In genomic region chr4:109303141-109303499, GRCh38 we compare ENCODE assay signal across 8 cellular contexts. TPM values are rescaled to one million over a fixed set of nuclear protein-coding genes. Genes with fewer than 3 reads are reported as not detected.
DNase-seq lines count a peak whose midpoint lies in the region; ATAC-seq and TF ChIP-seq lines count a peak whose summit lies in the region.

No MANE protein-coding gene starts in this region.

- H3K27ac ChIP-seq in mesenchymal stem cell (ENCODE audit: low read length, poor library complexity, severe bottlenecking) (peak overlapping the region; percentile 8), aorta (ENCODE audit: low read depth in 1 of 2, low read length in 2 of 2) (no peak overlapping the region)

- H3K9me3 Mint-ChIP-seq in chondrocyte (ENCODE audit: low read depth): no peaks in the 10 kb centered on the region

- H2BK12ac ChIP-seq in mesenchymal stem cell (ENCODE audit: low read length in 2 of 2): peak overlapping the region; percentile 18 to 83

- H2BK120ac ChIP-seq in mesenchymal stem cell (ENCODE audit: low read depth, low read length): no peak overlapping the region

- H3K27me3 ChIP-seq in mesenchymal stem cell (ENCODE audit: control insufficient read depth in 1 of 2, insufficient read depth in 1 of 2, low read length in 2 of 2): peaks cover 15 to 47% of the 10 kb centered on the region in 2 experiments
- no peaks in the 10 kb centered on the region for H3K27me3 ChIP-seq in aorta (ENCODE audit: control insufficient read depth in 1 of 2, insufficient read depth in 2 of 2, low read length in 1 of 2)

- H2AFZ ChIP-seq in mesenchymal stem cell (ENCODE audit: low read depth, low read length): peak overlapping the region; percentile 86

- H3K79me1 ChIP-seq in mesenchymal stem cell (replicated peaks; ENCODE audit: low read length, poor library complexity, severe bottlenecking): no peaks in the 10 kb centered on the region

- peak overlapping the region; percentile 90 for H3K4me2 ChIP-seq in mesenchymal stem cell (ENCODE audit: low read length, poor library complexity, severe bottlenecking)

- peaks cover 14% of the 10 kb centered on the region for H3K4me1 Mint-ChIP-seq in chondrocyte (ENCODE audit: low read depth)

- H2BK5ac ChIP-seq in mesenchymal stem cell (ENCODE audit: low read depth, low read length, poor library complexity, severe bottlenecking): no peak overlapping the region

- no peak for TF ChIP-seq CTCF in chondrocyte (IDR thresholded peaks at IDR 0.05)

- H3K9me3 ChIP-seq in mesenchymal stem cell (ENCODE audit: control insufficient read depth, low read length): no peaks in the 10 kb centered on the region
- H3K9me3 ChIP-seq in aorta (ENCODE audit: control insufficient read depth, low read length): no peaks in the 10 kb centered on the region

- peak overlapping the region; percentile 59 for H3K9ac ChIP-seq in mesenchymal stem cell (ENCODE audit: low read length)

- H3K4me3 Mint-ChIP-seq in chondrocyte (ENCODE audit: unreplicated experiment): peak overlapping the region; percentile 81

- 0% methylated on average over 9 of the region's 10 CpGs for WGBS in mesenchymal stem cell
- 2 to 3% methylated on average over 9 to 10 of the region's 10 CpGs for WGBS in aorta, 2 donors

- peaks cover 12% of the 10 kb centered on the region for H3K4me1 ChIP-seq in mesenchymal stem cell (ENCODE audit: control insufficient read depth, insufficient read depth, low read depth, low read length)
- no peaks in the 10 kb centered on the region for H3K4me1 ChIP-seq in aorta (ENCODE audit: control insufficient read depth in 1 of 2, insufficient read depth in 2 of 2, low read length in 2 of 2)

- H3K36me3 ChIP-seq in mesenchymal stem cell (ENCODE audit: control insufficient read depth in 1 of 2, insufficient read depth in 2 of 2, low read depth in 1 of 2, low read length in 2 of 2) (no peaks in the 10 kb centered on the region), aorta (ENCODE audit: control insufficient read depth in 1 of 2, insufficient read depth in 2 of 2, low read length in 1 of 2) (no peaks in the 10 kb centered on the region)

- peak overlapping the region; percentile 39 for H3K27ac Mint-ChIP-seq in chondrocyte (ENCODE audit: unreplicated experiment)

- peak overlapping the region in 1 of 2 experiments; percentile 9 for H3K4ac ChIP-seq in mesenchymal stem cell (ENCODE audit: low read depth in 1 of 2, low read length in 2 of 2)

- peaks cover 15% of the 10 kb centered on the region for H3K27me3 Mint-ChIP-seq in chondrocyte (ENCODE audit: low read depth)

- no peak overlapping the region for H4K91ac ChIP-seq in mesenchymal stem cell (ENCODE audit: low read length)

- ATAC-seq in aorta (ENCODE audit: low FRiP score) (peak; percentile 59), GM21723 (IDR thresholded peaks at IDR 0.05; ENCODE audit: unreplicated experiment) (no peak)

- H2BK15ac ChIP-seq in mesenchymal stem cell (ENCODE audit: low read depth, poor library complexity, severe bottlenecking): peak overlapping the region; percentile 13

- intact Hi-C loops in aorta (cut with DNase I): loop anchor here in 1 of 2 donors (10.0 kb wide), 1 partner anchor 468 kb away; no protein-coding TSS in a partner anchor

- peak overlapping the region; percentile 56 to 80 for H3K4me3 ChIP-seq in mesenchymal stem cell (ENCODE audit: insufficient read depth in 1 of 2, low read depth in 1 of 2, low read length in 2 of 2)
- peak overlapping the region; percentile 7 to 42 for H3K4me3 ChIP-seq in aorta (ENCODE audit: low read length in 2 of 2)

- no peak overlapping the region for H3K23ac ChIP-seq in mesenchymal stem cell (ENCODE audit: low read length in 2 of 2)

- H3K14ac ChIP-seq in mesenchymal stem cell (ENCODE audit: low read length in 2 of 2): no peak overlapping the region

- DNase-seq in stimulated activated CD4-positive, alpha-beta T cell treated with anti-CD3 and anti-CD28 coated beads, Interleukin-4, amount 100 ng/mL, for 1 hour: peak; percentile 1
- no peak for DNase-seq in stimulated activated CD4-positive, alpha-beta T cell treated with anti-CD3 and anti-CD28 coated beads, Interleukin-2, amount 100 ng/mL, for 48 hours
- DNase-seq in chondrocyte (ENCODE audit: low spot score) (no peak), mesenchymal stem cell (peak; percentile 72), aorta (no peak), GM19240 (ENCODE audit: insufficient read length, low spot score) (no peak)
- no peak for DNase-seq in activated CD8-positive, alpha-beta memory T cell treated with anti-CD3 and anti-CD28 coated beads, Interleukin-2, amount 50 U/mL, for 48 hours

- H2AK5ac ChIP-seq in mesenchymal stem cell (ENCODE audit: low read length, severe bottlenecking): no peak overlapping the region

- H3K36me3 Mint-ChIP-seq in chondrocyte (ENCODE audit: low read depth): no peaks in the 10 kb centered on the region

- peak overlapping the region; percentile 40 to 45 for H3K18ac ChIP-seq in mesenchymal stem cell (ENCODE audit: low read depth in 1 of 2, low read length in 2 of 2)

- H4K8ac ChIP-seq in mesenchymal stem cell (ENCODE audit: low read length): peak overlapping the region; percentile 59

RNA-seq across cellular contexts. Expression of gene COL25A1, which starts 0.7 kb away (rescaled TPM):
- total RNA-seq in chondrocyte: 0.45 to 1.3 TPM (median 0.62 TPM) in 3 replicates
- 3.5 TPM for polyA plus RNA-seq in mesenchymal stem cell (2013, experiment 1 of 2)
- polyA plus RNA-seq in mesenchymal stem cell (2013, experiment 2 of 2): 3.5 TPM
- 1 to 10 TPM; 2.2 to 8.1 TPM for total RNA-seq in aorta
- under 1 TPM; 0.08 to 0.38 TPM for polyA plus RNA-seq in aorta

Comparison
In these comparisons a context has a peak if more than half of its experiments do, and no peak if none do; other contexts are left out.
1. DNase-seq: peak in stimulated activated CD4-positive, alpha-beta T cell treated with anti-CD3 and anti-CD28 coated beads, Interleukin-4, amount 100 ng/mL, for 1 hour (single experiment) and mesenchymal stem cell (single experiment); none in stimulated activated CD4-positive, alpha-beta T cell treated with anti-CD3 and anti-CD28 coated beads, Interleukin-2, amount 100 ng/mL, for 48 hours (0 of 2), chondrocyte (single experiment), aorta (0 of 2), activated CD8-positive, alpha-beta memory T cell treated with anti-CD3 and anti-CD28 coated beads, Interleukin-2, amount 50 U/mL, for 48 hours (single experiment) and GM19240 (single experiment).